8 cellular contexts compared by ENCODE assay signal in genomic region chr4:24794916-24795665, GRCh38. TPM values are rescaled to one million over a fixed set of nuclear protein-coding genes. Genes with fewer than 3 reads are reported as not detected.
A peak's percentile ranks its signal among the peaks of the same experiment; 100 is the strongest.
DNase-seq lines count a peak whose midpoint lies in the region; ATAC-seq and TF ChIP-seq lines count a peak whose summit lies in the region.

Gene SOD3, plus strand, starts transcription at chr4:24795573. Its CDS starts 3,949 bp downstream, at chr4:24799522.

- DNase-seq in NCI-H774 (lab: John Stamatoyannopoulos, UW) (peak; percentile 58), fibroblast of lung (ENCODE audit: low read depth in 2 of 2) (peak; percentile 82 to 91), GM20000 (ENCODE audit: low spot score) (no peak)
- DNase-seq in activated naive CD8-positive, alpha-beta T cell treated with anti-CD3 and anti-CD28 coated beads for 36 hours, result no peak

- H3K79me2 ChIP-seq in ACC112 (ENCODE audit: control insufficient read depth, insufficient read depth, low read length, unreplicated experiment) (no peaks in the 10 kb centered on the region), fibroblast of lung (ENCODE audit: control insufficient read depth, insufficient read depth, low read length) (no peaks in the 10 kb centered on the region)

- H3K4me3 ChIP-seq in ACC112 (ENCODE audit: low read depth, low read length), result peak within 1 kb of the TSS; percentile 67
- peak within 1 kb of the TSS; percentile 16 to 71 (median 34) for H3K4me3 ChIP-seq in fibroblast of lung (replicated peaks in 1 of 4; ENCODE audit: control extremely low read depth in 1 of 4, insufficient read depth in 1 of 4, low read depth in 3 of 4, low read length in 4 of 4)
- peak within 1 kb of the TSS; percentile 28 to 72 for H3K4me3 ChIP-seq in muscle layer of colon (ENCODE audit: low read depth in 1 of 2, low read length in 2 of 2)

- H3K27me3 ChIP-seq in ACC112 (ENCODE audit: insufficient read depth, low read length), result no peaks in the 10 kb centered on the region
- no peaks in the 10 kb centered on the region for H3K27me3 ChIP-seq in fibroblast of lung (ENCODE audit: control insufficient read depth, insufficient read depth, low read length)
- no peaks in the 10 kb centered on the region for H3K27me3 ChIP-seq in muscle layer of colon (ENCODE audit: control insufficient read depth in 1 of 2, insufficient read depth in 2 of 2, low read length in 2 of 2)

- ATAC-seq in GM19397 (IDR thresholded peaks at IDR 0.05; ENCODE audit: unreplicated experiment) (no peak), GM19023 (IDR thresholded peaks at IDR 0.05; ENCODE audit: unreplicated experiment) (no peak)

- no peak within 1 kb of the TSS for H3K4me3 Mint-ChIP-seq in activated naive CD8-positive, alpha-beta T cell treated with anti-CD3 and anti-CD28 coated beads for 36 hours

- TF ChIP-seq CTCF in fibroblast of lung (conservative IDR thresholded peaks at IDR 0.05 in 1 of 2, IDR thresholded peaks at IDR 0.05 in 1 of 2; ENCODE audit: low read depth in 1 of 2, low read length in 2 of 2) (no peak), GM20000 (IDR thresholded peaks at IDR 0.05; ENCODE audit: extremely low read depth, missing control alignments) (no peak)

- peaks cover 36% of the 10 kb centered on the region for H3K27me3 Mint-ChIP-seq in activated naive CD8-positive, alpha-beta T cell treated with anti-CD3 and anti-CD28 coated beads for 36 hours

- H3K4me2 ChIP-seq in fibroblast of lung (ENCODE audit: extremely low read depth, insufficient read depth, low read length), result peak within 1 kb of the TSS; percentile 92

- no peaks in the 10 kb centered on the region for H3K9me3 Mint-ChIP-seq in activated naive CD8-positive, alpha-beta T cell treated with anti-CD3 and anti-CD28 coated beads for 36 hours

- peak within 1 kb of the TSS; percentile 38 for H3K9ac ChIP-seq in fibroblast of lung (ENCODE audit: insufficient read depth, low read length)
- H3K9ac ChIP-seq in muscle layer of colon (ENCODE audit: low read length), result peak within 1 kb of the TSS; percentile 8

- no peak within 1 kb of the TSS for H3K27ac Mint-ChIP-seq in activated naive CD8-positive, alpha-beta T cell treated with anti-CD3 and anti-CD28 coated beads for 36 hours

- no peaks in the 10 kb centered on the region for H3K36me3 Mint-ChIP-seq in activated naive CD8-positive, alpha-beta T cell treated with anti-CD3 and anti-CD28 coated beads for 36 hours

- H4K20me1 ChIP-seq in fibroblast of lung (ENCODE audit: control insufficient read depth, extremely low read depth, insufficient read depth, low read length), result no peaks in the 10 kb centered on the region

- H3K4me1 ChIP-seq in ACC112 (ENCODE audit: control insufficient read depth, insufficient read depth, low read length, unreplicated experiment) (peaks cover 22% of the 10 kb centered on the region), fibroblast of lung (ENCODE audit: control insufficient read depth, extremely low read depth, insufficient read depth, low read length) (peaks cover 9% of the 10 kb centered on the region), muscle layer of colon (ENCODE audit: insufficient read depth, low read length) (peaks cover 20% of the 10 kb centered on the region)

- H3K9me3 ChIP-seq in fibroblast of lung (ENCODE audit: control insufficient read depth, insufficient read depth, low read depth, low read length), result no peaks in the 10 kb centered on the region
- H3K9me3 ChIP-seq in muscle layer of colon (ENCODE audit: low read length), result no peaks in the 10 kb centered on the region

- H2AFZ ChIP-seq in ACC112 (ENCODE audit: low read length, unreplicated experiment) (peak within 1 kb of the TSS; percentile 93), fibroblast of lung (ENCODE audit: low read length) (peak within 1 kb of the TSS; percentile 56)

- H3K4me1 Mint-ChIP-seq in activated naive CD8-positive, alpha-beta T cell treated with anti-CD3 and anti-CD28 coated beads for 36 hours, result no peaks in the 10 kb centered on the region

- H3K27ac ChIP-seq in ACC112 (ENCODE audit: low read depth, low read length) (peak within 1 kb of the TSS; percentile 48), fibroblast of lung (ENCODE audit: insufficient read depth, low read length) (peak within 1 kb of the TSS; percentile 77), muscle layer of colon (ENCODE audit: low read depth, low read length) (peak within 1 kb of the TSS; percentile 89)

- H3K36me3 ChIP-seq in ACC112 (ENCODE audit: insufficient read depth, low read length) (no peaks in the 10 kb centered on the region), fibroblast of lung (ENCODE audit: control insufficient read depth, insufficient read depth, low read length) (no peaks in the 10 kb centered on the region), muscle layer of colon (ENCODE audit: insufficient read depth, low read length) (no peaks in the 10 kb centered on the region)

RNA-seq across cellular contexts. Expression of gene SOD3, which starts in this region (rescaled TPM):
- 16.7 and 34.8 TPM in 2 replicates for total RNA-seq in fibroblast of lung
- 17.2 and 19.6 TPM in 2 replicates for polyA plus RNA-seq in fibroblast of lung
- 47.1 and 51.7 TPM in 2 replicates for polyA plus RNA-seq in fibroblast of lung (2012)
- 9.7 and 17.2 TPM in 2 replicates for polyA minus RNA-seq in fibroblast of lung (ENCODE audit: low replicate concordance)
- not detected for total RNA-seq in activated naive CD8-positive, alpha-beta T cell treated with anti-CD3 and anti-CD28 coated beads for 36 hours

Comparison
In these comparisons a context has a peak if more than half of its experiments do, and no peak if none do; other contexts are left out.
1. RNA of gene SOD3 (total RNA-seq): 16.7 to 34.8 TPM in fibroblast of lung; not detected in activated naive CD8-positive, alpha-beta T cell treated with anti-CD3 and anti-CD28 coated beads for 36 hours; every median in the first group is over 10 times any median in the second.
2. DNase-seq: peak in NCI-H774 (single experiment) and fibroblast of lung (2 of 2); none in GM20000 (single experiment) and activated naive CD8-positive, alpha-beta T cell treated with anti-CD3 and anti-CD28 coated beads for 36 hours (single experiment).
3. Peak in every context shown above with its lines, with median percentiles within 50 percentile points of each other: H3K27ac ChIP-seq and H3K4me3 ChIP-seq.